ENCODE assay signal across 19 cellular contexts in the genomic region with DNA sequence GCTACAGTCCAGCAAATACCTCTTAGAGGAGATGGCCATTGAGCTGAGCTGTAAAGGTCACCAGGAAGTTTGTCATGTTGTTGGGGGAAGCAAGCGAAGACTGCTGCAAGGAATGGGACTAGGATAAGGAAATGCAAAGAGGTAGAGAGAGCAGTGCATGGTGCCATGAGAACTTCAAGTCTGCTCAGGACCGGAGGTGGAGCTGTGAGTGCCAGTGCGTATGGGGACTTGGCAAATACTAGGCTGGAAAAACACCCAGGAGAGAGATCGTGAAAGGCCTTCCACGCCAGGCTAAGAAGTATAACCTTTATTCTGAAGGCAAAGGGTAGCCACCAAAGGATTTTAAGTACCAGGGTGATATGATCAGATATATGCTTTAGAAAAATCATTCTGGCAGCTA.
"Had no signal": no experiment of that assay in that cellular context is flagged by ENCODE, and none has a peak within 500 bp of the region (broad histone marks: within the 10 kb centered on the region; RNA-seq: fewer than 3 reads in every experiment).

No MANE protein-coding gene starts in this region.

- H3K36me3 ChIP-seq: lower lobe of right lung had no signal

- H3K4me1 Mint-ChIP-seq: activated CD4-positive, alpha-beta T cell treated with anti-CD3 and anti-CD28 coated beads, Interleukin-2, amount 10 ng/mL, durations not matched to agents 7 days and 5 days had no signal

- FAIRE-seq: endothelial cell of umbilical vein had no signal

- ATAC-seq: activated CD8-positive, alpha-beta T cell treated with anti-CD3 and anti-CD28 coated beads, Interleukin-2, amount 10 ng/mL, durations not matched to agents 7 days and 5 days; lower lobe of right lung; natural killer cell had no signal

- H3K27ac Mint-ChIP-seq: activated CD4-positive, alpha-beta T cell treated with anti-CD3 and anti-CD28 coated beads, Interleukin-2, amount 10 ng/mL, durations not matched to agents 7 days and 5 days; activated CD8-positive, alpha-beta T cell treated with anti-CD3 and anti-CD28 coated beads, Interleukin-2, amount 10 ng/mL, durations not matched to agents 7 days and 5 days; activated T-cell treated with anti-CD3 and anti-CD28 coated beads, Interleukin-2, amount 50 U/mL, for 24 hours; activated T-helper 2 cell treated with anti-CD3 and anti-CD28 coated beads, Interferon-gamma antibody, Interleukin-2, Interleukin-4, amounts not matched to agents 10 μg/mL and 5 μg/mL and 100 μg/mL, durations not matched to agents 14 hours and 24 hours and 36 hours; natural killer cell had no signal

- H3K9me3 Mint-ChIP-seq: activated CD4-positive, alpha-beta T cell treated with anti-CD3 and anti-CD28 coated beads, Interleukin-2, amount 10 ng/mL, durations not matched to agents 7 days and 5 days; activated T-cell treated with anti-CD3 and anti-CD28 coated beads, Interleukin-2, amount 50 U/mL, for 24 hours; activated T-helper 2 cell treated with anti-CD3 and anti-CD28 coated beads, Interferon-gamma antibody, Interleukin-2, Interleukin-4, amounts not matched to agents 10 μg/mL and 5 μg/mL and 100 μg/mL, durations not matched to agents 14 hours and 24 hours and 36 hours; natural killer cell had no signal

- H3K36me3 Mint-ChIP-seq: natural killer cell had no signal

- H3K27ac ChIP-seq: lower lobe of right lung, skin epidermis, testis had no signal

- H3K27me3 ChIP-seq: esophagus squamous epithelium, stomach, testis had no signal

- DNase-seq: activated CD4-positive, alpha-beta T cell treated with anti-CD3 and anti-CD28 coated beads, Interleukin-2, amount 10 ng/mL, durations not matched to agents 7 days and 5 days; activated CD8-positive, alpha-beta T cell treated with anti-CD3 and anti-CD28 coated beads, Interleukin-2, amount 10 ng/mL, durations not matched to agents 7 days and 5 days; activated naive CD4-positive, alpha-beta T cell treated with Interleukin-2 at 50 U/mL for 16 hours; activated T-cell treated with anti-CD3 and anti-CD28 coated beads, Interleukin-2, amount 50 U/mL, for 24 hours; cerebellar nuclear complex; effector CD4-positive, alpha-beta T cell; esophagus squamous epithelium; lower lobe of right lung; natural killer cell; occipital lobe; right cardiac atrium; stimulated activated CD4-positive, alpha-beta T cell treated with anti-CD3 and anti-CD28 coated beads, Interleukin-15, amount 100 ng/mL, for 24 hours; stimulated activated CD4-positive, alpha-beta T cell treated with anti-CD3 and anti-CD28 coated beads, Interleukin-2, amount 100 ng/mL, for 48 hours; stomach; testis had no signal

- H3K27me3 Mint-ChIP-seq: activated CD4-positive, alpha-beta T cell treated with anti-CD3 and anti-CD28 coated beads, Interleukin-2, amount 10 ng/mL, durations not matched to agents 7 days and 5 days; brain had no signal

- H3K4me1 ChIP-seq: testis had no signal

- H3K4me3 ChIP-seq: esophagus squamous epithelium, lower lobe of right lung, skin epidermis, stomach, testis had no signal

- H3K9me3 ChIP-seq: esophagus squamous epithelium, lower lobe of right lung, stomach, testis had no signal

- H3K4me3 Mint-ChIP-seq: activated CD4-positive, alpha-beta T cell treated with anti-CD3 and anti-CD28 coated beads, Interleukin-2, amount 10 ng/mL, durations not matched to agents 7 days and 5 days; activated CD8-positive, alpha-beta T cell treated with anti-CD3 and anti-CD28 coated beads, Interleukin-2, amount 10 ng/mL, durations not matched to agents 7 days and 5 days; activated T-cell treated with anti-CD3 and anti-CD28 coated beads, Interleukin-2, amount 50 U/mL, for 24 hours; natural killer cell had no signal
